In genomic region chr11:114259124-114259526, GRCh38 we compare ENCODE assay signal across 10 cellular contexts. TPM values are rescaled to one million over a fixed set of nuclear protein-coding genes. Genes with fewer than 3 reads are reported as not detected.
DNase-seq lines count a peak whose midpoint lies in the region; ATAC-seq and TF ChIP-seq lines count a peak whose summit lies in the region.
"Had no signal": no experiment of that assay in that cellular context is flagged by ENCODE, and none has a peak within 500 bp of the region (broad histone marks: within the 10 kb centered on the region; RNA-seq: fewer than 3 reads in every experiment).

No MANE protein-coding gene starts in this region.

- H3K4me1 ChIP-seq in upper lobe of left lung (peaks cover 57 to 73% (median 58%) of the 10 kb centered on the region in 4 donors), osteoblast (ENCODE audit: insufficient read depth, low read length) (peaks cover 4% of the 10 kb centered on the region)

- no peaks in the 10 kb centered on the region for H3K27me3 ChIP-seq in upper lobe of left lung
- H3K27me3 ChIP-seq in osteoblast (ENCODE audit: insufficient read depth, low read length), result peaks cover 9% of the 10 kb centered on the region

- peak; percentile 45 to 47 for ATAC-seq in naive B cell (ENCODE audit: low read depth in 2 of 2)
- ATAC-seq in upper lobe of left lung (ENCODE audit: low FRiP score in 2 of 2), result no peak

- no peak overlapping the region for H3K4me3 ChIP-seq in choroid plexus epithelial cell (ENCODE audit: low read depth, low read length)
- H3K4me3 ChIP-seq in upper lobe of left lung, result no peak overlapping the region
- no peak overlapping the region for H3K4me3 ChIP-seq in osteoblast (ENCODE audit: insufficient read depth, low read length)

- H3K4me2 ChIP-seq in osteoblast (ENCODE audit: insufficient read depth, low read length), result no peak overlapping the region

- no peaks in the 10 kb centered on the region for H3K27me3 Mint-ChIP-seq in activated CD4-positive, alpha-beta T cell treated with anti-CD3 and anti-CD28 coated beads, Interleukin-2, amount 10 ng/mL, durations not matched to agents 7 days and 5 days
- H3K27me3 Mint-ChIP-seq in naive B cell, result no peaks in the 10 kb centered on the region

- no peak for DNase-seq in activated CD4-positive, alpha-beta T cell treated with anti-CD3 and anti-CD28 coated beads, Interleukin-2, amount 10 ng/mL, durations not matched to agents 7 days and 5 days
- DNase-seq in activated CD4-positive, alpha-beta T cell treated with anti-CD3 and anti-CD28 coated beads for 48 hours, result no peak
- DNase-seq in choroid plexus epithelial cell (ENCODE audit: low read depth) (peak; percentile 42), naive B cell (peak; percentile 73), upper lobe of left lung (peak in 1 of 2 donors; percentile 75), GM20000 (ENCODE audit: low spot score) (no peak), UCSD-AML1 (lab: John Stamatoyannopoulos, UW; ENCODE audit: unreplicated experiment) (no peak), osteoblast (ENCODE audit: insufficient read length, low spot score, missing footprints) (no peak)
- DNase-seq: stimulated activated CD4-positive, alpha-beta T cell treated with anti-CD3 and anti-CD28 coated beads, Interleukin-2, amount 100 ng/mL, for 24 hours; T-helper 1 cell had no signal

- H3K36me3 ChIP-seq in upper lobe of left lung (peaks cover 0 to 43% (median 12%) of the 10 kb centered on the region in 4 donors), osteoblast (ENCODE audit: insufficient read depth, low read length) (no peaks in the 10 kb centered on the region)

- 46 to 68% methylated on average over 10 of the region's 10 CpGs for WGBS in upper lobe of left lung, 2 donors

- CTCF ChIA-PET in activated CD4-positive, alpha-beta T cell treated with anti-CD3 and anti-CD28 coated beads, Interleukin-2, amount 10 ng/mL, durations not matched to agents 7 days and 5 days (lab: Charles Lee), result interaction anchor here (0.5 to 1.9 kb wide), 4 partner anchors 10 to 246 kb away, joined by 3 to 5 read pairs (median 4); no protein-coding TSS in a partner anchor

- no peak for TF ChIP-seq EP300 in upper lobe of left lung (IDR thresholded peaks at IDR 0.05)

- H3K27ac ChIP-seq in upper lobe of left lung (peak overlapping the region in 3 of 4 donors; percentile 55 to 78 (median 78)), osteoblast (ENCODE audit: low read depth, low read length) (no peak overlapping the region)

- H3K4me3 Mint-ChIP-seq in activated CD4-positive, alpha-beta T cell treated with anti-CD3 and anti-CD28 coated beads, Interleukin-2, amount 10 ng/mL, durations not matched to agents 7 days and 5 days, result no peak overlapping the region
- peak overlapping the region; percentile 4 to 79 (median 64) for H3K4me3 Mint-ChIP-seq in naive B cell

- H4K20me1 ChIP-seq in osteoblast (ENCODE audit: insufficient read depth, low read length), result no peaks in the 10 kb centered on the region

- POLR2A ChIA-PET in activated CD4-positive, alpha-beta T cell treated with anti-CD3 and anti-CD28 coated beads, Interleukin-2, amount 10 ng/mL, durations not matched to agents 7 days and 5 days (lab: Charles Lee), result no interaction called here

- H3K4me1 Mint-ChIP-seq in activated CD4-positive, alpha-beta T cell treated with anti-CD3 and anti-CD28 coated beads, Interleukin-2, amount 10 ng/mL, durations not matched to agents 7 days and 5 days, result peaks cover 12% of the 10 kb centered on the region
- H3K4me1 Mint-ChIP-seq in naive B cell, result peaks cover 30 to 33% (median 31%) of the 10 kb centered on the region in 3 donors

- H3K9me3 ChIP-seq in upper lobe of left lung (no peaks in the 10 kb centered on the region), osteoblast (ENCODE audit: low read depth, low read length) (no peaks in the 10 kb centered on the region)

- TF ChIP-seq CTCF in choroid plexus epithelial cell (conservative IDR thresholded peaks at IDR 0.05; ENCODE audit: low read depth, low read length), result no peak
- no peak for TF ChIP-seq CTCF in upper lobe of left lung (IDR thresholded peaks at IDR 0.05)
- no peak for TF ChIP-seq CTCF in GM20000 (IDR thresholded peaks at IDR 0.05; ENCODE audit: extremely low read depth, missing control alignments)
- no peak for TF ChIP-seq CTCF in osteoblast (IDR thresholded peaks at IDR 0.05; ENCODE audit: extremely low read depth, low read depth, low read length)

- TF ChIP-seq POLR2A in upper lobe of left lung (IDR thresholded peaks at IDR 0.05), result peak in 1 of 4 donors; percentile 37

- no peaks in the 10 kb centered on the region for H3K36me3 Mint-ChIP-seq in activated CD4-positive, alpha-beta T cell treated with anti-CD3 and anti-CD28 coated beads, Interleukin-2, amount 10 ng/mL, durations not matched to agents 7 days and 5 days (ENCODE audit: low read depth)
- peaks cover 0 to 7% of the 10 kb centered on the region in 2 donors for H3K36me3 Mint-ChIP-seq in naive B cell

- no peaks in the 10 kb centered on the region for H3K9me3 Mint-ChIP-seq in activated CD4-positive, alpha-beta T cell treated with anti-CD3 and anti-CD28 coated beads, Interleukin-2, amount 10 ng/mL, durations not matched to agents 7 days and 5 days
- no peaks in the 10 kb centered on the region for H3K9me3 Mint-ChIP-seq in naive B cell

- H3K79me2 ChIP-seq in osteoblast (ENCODE audit: insufficient read depth, low read length), result no peaks in the 10 kb centered on the region

- H3K27ac Mint-ChIP-seq in activated CD4-positive, alpha-beta T cell treated with anti-CD3 and anti-CD28 coated beads, Interleukin-2, amount 10 ng/mL, durations not matched to agents 7 days and 5 days, result peak overlapping the region; percentile 10
- H3K27ac Mint-ChIP-seq in naive B cell, result peak overlapping the region; percentile 82 to 99 (median 95)

- no peak overlapping the region for H2AFZ ChIP-seq in osteoblast (ENCODE audit: low read length)

RNA-seq across cellular contexts. Expression of gene NNMT, which starts 37.1 kb away (rescaled TPM):
- total RNA-seq in activated CD4-positive, alpha-beta T cell treated with anti-CD3 and anti-CD28 coated beads, Interleukin-2, amount 10 ng/mL, durations not matched to agents 7 days and 5 days, result not detected
- under 1 TPM in 1 of 6 donors, not detected in 5; 0.64 TPM for polyA plus RNA-seq in naive B cell (ENCODE audit: low read depth in 6 of 6)
- total RNA-seq in upper lobe of left lung (100 to 1,000 TPM in 5 of 6 donors, 10 to 100 TPM in 1; 93.4 to 383 (median 208) TPM), osteoblast (1,091 and 1,196 TPM in 2 replicates)

Comparison
In these comparisons a context has a peak if more than half of its experiments do, and no peak if none do; other contexts are left out.
1. DNase-seq: peak in choroid plexus epithelial cell (single experiment) and naive B cell (single experiment); none in activated CD4-positive, alpha-beta T cell treated with anti-CD3 and anti-CD28 coated beads, Interleukin-2, amount 10 ng/mL, durations not matched to agents 7 days and 5 days (single experiment), activated CD4-positive, alpha-beta T cell treated with anti-CD3 and anti-CD28 coated beads for 48 hours (single experiment), GM20000 (single experiment), UCSD-AML1 (single experiment) and osteoblast (single experiment).
2. ATAC-seq: peak in naive B cell (2 of 2); none in upper lobe of left lung (0 of 2).
3. RNA of gene NNMT, which starts 37.1 kb away (total RNA-seq): 1,091 to 1,196 TPM in osteoblast and 93.4 to 383 TPM in upper lobe of left lung; not detected in activated CD4-positive, alpha-beta T cell treated with anti-CD3 and anti-CD28 coated beads, Interleukin-2, amount 10 ng/mL, durations not matched to agents 7 days and 5 days; every median in the first group is over 10 times any median in the second.